8 cellular contexts compared by ENCODE assay signal in genomic region chr17:28335959-28336871, GRCh38. TPM values are rescaled to one million over a fixed set of nuclear protein-coding genes. Genes with fewer than 3 reads are reported as not detected.
A peak's percentile ranks its signal among the peaks of the same experiment; 100 is the strongest.
DNase-seq lines count a peak whose midpoint lies in the region; ATAC-seq and TF ChIP-seq lines count a peak whose summit lies in the region.

No MANE protein-coding gene starts in this region.

- no peaks in the 10 kb centered on the region for H3K9me3 Mint-ChIP-seq in naive B cell

- H3K79me2 ChIP-seq in fibroblast of lung (ENCODE audit: control insufficient read depth, insufficient read depth, low read length) = peaks cover 50% of the 10 kb centered on the region

- no peak for TF ChIP-seq POLR2A in vagina (IDR thresholded peaks at IDR 0.05)

- peak overlapping the region; percentile 89 for H3K4me2 ChIP-seq in fibroblast of lung (ENCODE audit: extremely low read depth, insufficient read depth, low read length)

- H3K27me3 ChIP-seq in fibroblast of lung (ENCODE audit: control insufficient read depth, insufficient read depth, low read length) (no peaks in the 10 kb centered on the region), vagina (no peaks in the 10 kb centered on the region)

- peak overlapping the region in 5 of 6 donors; percentile 60 to 98 (median 95) for H3K27ac Mint-ChIP-seq in naive B cell

- ATAC-seq in naive B cell (ENCODE audit: low read depth in 2 of 2) = no peak
- ATAC-seq in GM21737 (IDR thresholded peaks at IDR 0.05; ENCODE audit: unreplicated experiment) = no peak

- H4K20me1 ChIP-seq in fibroblast of lung (ENCODE audit: control insufficient read depth, extremely low read depth, insufficient read depth, low read length) = no peaks in the 10 kb centered on the region

- DNase-seq in activated naive CD4-positive, alpha-beta T cell treated with Interleukin-2 at 50 U/mL for 16 hours = peak; percentile 31
- DNase-seq in activated naive CD4-positive, alpha-beta T cell treated with anti-CD3 and anti-CD28 coated beads, Interleukin-2, amount 50 U/mL, for 16 hours = no peak
- DNase-seq in NCI-H2081 treated with DMSO at 0.1 percent for 48 hours (lab: John Stamatoyannopoulos, UW) = peak; percentile 5
- peak; percentile 22 to 33 for DNase-seq in activated CD4-positive, alpha-beta T cell treated with anti-CD3 and anti-CD28 coated beads, Interleukin-2, amount 50 U/mL, for 4 hours
- peak; percentile 71 to 96 for DNase-seq in fibroblast of lung (ENCODE audit: low read depth in 2 of 2)
- DNase-seq in naive B cell = no peak
- DNase-seq in vagina (ENCODE audit: extremely low spot score in 2 of 2) = peak in 1 of 2 donors; percentile 90

- no peak for TF ChIP-seq CTCF in fibroblast of lung (conservative IDR thresholded peaks at IDR 0.05 in 1 of 2, IDR thresholded peaks at IDR 0.05 in 1 of 2; ENCODE audit: low read depth in 1 of 2, low read length in 2 of 2)
- TF ChIP-seq CTCF in vagina (IDR thresholded peaks at IDR 0.05) = no peak

- H3K9ac ChIP-seq in fibroblast of lung (ENCODE audit: insufficient read depth, low read length) = peak overlapping the region; percentile 95

- peaks cover 10% of the 10 kb centered on the region for H3K36me3 ChIP-seq in fibroblast of lung (ENCODE audit: control insufficient read depth, insufficient read depth, low read length)
- H3K36me3 ChIP-seq in vagina = peaks cover 0 to 29% of the 10 kb centered on the region in 2 donors

- peak overlapping the region; percentile 60 for H2AFZ ChIP-seq in fibroblast of lung (ENCODE audit: low read length)

- H3K9me3 ChIP-seq in fibroblast of lung (ENCODE audit: control insufficient read depth, insufficient read depth, low read depth, low read length) (no peaks in the 10 kb centered on the region), vagina (no peaks in the 10 kb centered on the region)

- no peaks in the 10 kb centered on the region for H3K27me3 Mint-ChIP-seq in naive B cell

- H3K4me1 ChIP-seq in fibroblast of lung (ENCODE audit: control insufficient read depth, extremely low read depth, insufficient read depth, low read length) (peaks cover 17% of the 10 kb centered on the region), vagina (peaks cover 66% of the 10 kb centered on the region)

- H3K4me3 ChIP-seq in fibroblast of lung (replicated peaks in 1 of 4; ENCODE audit: control extremely low read depth in 1 of 4, insufficient read depth in 1 of 4, low read depth in 3 of 4, low read length in 4 of 4) (peak overlapping the region; percentile 85 to 99 (median 96)), vagina (peak overlapping the region; percentile 86 to 93)

- peak overlapping the region; percentile 85 to 99 (median 98) for H3K4me3 Mint-ChIP-seq in naive B cell

- H3K27ac ChIP-seq in fibroblast of lung (ENCODE audit: insufficient read depth, low read length) (peak overlapping the region; percentile 99), vagina (peak overlapping the region; percentile 94)

- no peaks in the 10 kb centered on the region for H3K36me3 Mint-ChIP-seq in naive B cell

- intact Hi-C loops in vagina (cut with DNase I) = no loop called here

- H3K4me1 Mint-ChIP-seq in naive B cell = peaks cover 38 to 56% (median 51%) of the 10 kb centered on the region in 3 donors

RNA-seq across cellular contexts. Expression of gene TNFAIP1, which starts 0.7 kb away (rescaled TPM):
- 19.8 and 23.0 TPM in 2 replicates for total RNA-seq in fibroblast of lung
- polyA plus RNA-seq in fibroblast of lung = 40.1 and 40.7 TPM in 2 replicates
- 28.0 and 28.2 TPM in 2 replicates for polyA plus RNA-seq in fibroblast of lung (2012)
- polyA minus RNA-seq in fibroblast of lung (ENCODE audit: low replicate concordance) = 87.6 and 135 TPM in 2 replicates
- polyA plus RNA-seq in naive B cell (ENCODE audit: low read depth in 6 of 6) = 10 to 100 TPM in 2 of 6 donors, 1 to 10 TPM in 4; 4.0 to 11.5 (median 9.4) TPM
- total RNA-seq in vagina = 27.3 TPM

RNA-seq across cellular contexts. Expression of gene IFT20, which starts 0.9 kb away (rescaled TPM):
- total RNA-seq in fibroblast of lung (53.7 and 55.7 TPM in 2 replicates), vagina (42.5 TPM)
- polyA plus RNA-seq in fibroblast of lung (26.5 and 51.4 TPM in 2 replicates), naive B cell (ENCODE audit: low read depth in 6 of 6) (10 to 100 TPM; 41.5 to 53.9 (median 49.3) TPM)
- polyA plus RNA-seq in fibroblast of lung (2012) = 25.4 and 38.9 TPM in 2 replicates
- polyA minus RNA-seq in fibroblast of lung (ENCODE audit: low replicate concordance) = 8.3 and 18.4 TPM in 2 replicates

RNA-seq across cellular contexts. Expression of gene TMEM97, which starts 17.2 kb away (rescaled TPM):
- total RNA-seq in fibroblast of lung = 16.9 and 43.6 TPM in 2 replicates
- polyA plus RNA-seq in fibroblast of lung = 34.4 and 52.5 TPM in 2 replicates
- polyA plus RNA-seq in fibroblast of lung (2012) = 15.8 and 28.3 TPM in 2 replicates
- polyA minus RNA-seq in fibroblast of lung (ENCODE audit: low replicate concordance) = 33.2 and 54.0 TPM in 2 replicates
- 1 to 10 TPM; 6.3 to 8.0 (median 6.9) TPM for polyA plus RNA-seq in naive B cell (ENCODE audit: low read depth in 6 of 6)
- total RNA-seq in vagina = 2.5 TPM

RNA-seq across cellular contexts. Expression of gene POLDIP2, which starts 21.1 kb away (rescaled TPM):
- total RNA-seq in fibroblast of lung (71.9 and 79.3 TPM in 2 replicates), vagina (45.9 TPM)
- polyA plus RNA-seq in fibroblast of lung (89.2 and 111 TPM in 2 replicates), naive B cell (ENCODE audit: low read depth in 6 of 6) (100 to 1,000 TPM in 1 of 6 donors, 10 to 100 TPM in 5; 80.1 to 159 (median 84.3) TPM)
- 90.8 and 123 TPM in 2 replicates for polyA plus RNA-seq in fibroblast of lung (2012)
- polyA minus RNA-seq in fibroblast of lung (ENCODE audit: low replicate concordance) = 155 and 207 TPM in 2 replicates

RNA-seq across cellular contexts. Expression of gene SEBOX, which starts 28.8 kb away (rescaled TPM):
- total RNA-seq in fibroblast of lung (not detected in 2 replicates), vagina (not detected)
- polyA plus RNA-seq in fibroblast of lung (not detected in 2 replicates), naive B cell (ENCODE audit: low read depth in 6 of 6) (not detected)
- polyA plus RNA-seq in fibroblast of lung (2012) = not detected in 2 replicates
- polyA minus RNA-seq in fibroblast of lung (ENCODE audit: low replicate concordance) = not detected in 2 replicates

Comparison
In these comparisons a context has a peak if more than half of its experiments do, and no peak if none do; other contexts are left out.
1. DNase-seq: peak in activated naive CD4-positive, alpha-beta T cell treated with Interleukin-2 at 50 U/mL for 16 hours (single experiment), NCI-H2081 treated with DMSO at 0.1 percent for 48 hours (single experiment), activated CD4-positive, alpha-beta T cell treated with anti-CD3 and anti-CD28 coated beads, Interleukin-2, amount 50 U/mL, for 4 hours (2 of 2) and fibroblast of lung (2 of 2); none in activated naive CD4-positive, alpha-beta T cell treated with anti-CD3 and anti-CD28 coated beads, Interleukin-2, amount 50 U/mL, for 16 hours (single experiment) and naive B cell (single experiment).